1 cellular context compared by ENCODE assay signal in the genomic region with DNA sequence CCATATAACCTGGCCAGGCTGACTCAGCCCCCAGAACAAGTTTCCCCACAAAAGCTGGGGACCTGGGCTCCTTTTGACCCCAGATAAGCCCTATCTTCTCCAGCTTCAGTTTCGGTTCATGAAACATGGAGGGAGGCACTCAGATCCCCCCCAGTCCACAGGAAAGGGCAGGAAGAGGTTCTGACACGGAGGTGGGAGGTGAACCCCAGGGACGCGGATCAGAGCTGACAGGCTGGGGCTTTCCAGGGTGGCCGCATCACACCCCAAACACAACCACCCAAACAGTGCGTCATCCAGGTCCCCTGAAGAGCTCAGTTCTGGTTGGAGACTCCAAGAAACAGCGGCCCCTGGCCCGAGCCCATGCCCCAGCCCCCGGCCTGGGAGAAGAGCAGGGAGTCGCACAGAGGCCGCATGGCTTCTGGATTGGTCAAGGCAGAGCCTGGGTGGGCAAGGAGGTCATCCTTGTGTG.
TF ChIP-seq lines count a peak whose summit lies in the region.

No MANE protein-coding gene starts in this region.

TF ChIP-seq in WTC11, 78 proteins besides CTCF, POLR2A, EP300 and RAD21 (continued from another document):
- TF ChIP-seq, protein P1, sequence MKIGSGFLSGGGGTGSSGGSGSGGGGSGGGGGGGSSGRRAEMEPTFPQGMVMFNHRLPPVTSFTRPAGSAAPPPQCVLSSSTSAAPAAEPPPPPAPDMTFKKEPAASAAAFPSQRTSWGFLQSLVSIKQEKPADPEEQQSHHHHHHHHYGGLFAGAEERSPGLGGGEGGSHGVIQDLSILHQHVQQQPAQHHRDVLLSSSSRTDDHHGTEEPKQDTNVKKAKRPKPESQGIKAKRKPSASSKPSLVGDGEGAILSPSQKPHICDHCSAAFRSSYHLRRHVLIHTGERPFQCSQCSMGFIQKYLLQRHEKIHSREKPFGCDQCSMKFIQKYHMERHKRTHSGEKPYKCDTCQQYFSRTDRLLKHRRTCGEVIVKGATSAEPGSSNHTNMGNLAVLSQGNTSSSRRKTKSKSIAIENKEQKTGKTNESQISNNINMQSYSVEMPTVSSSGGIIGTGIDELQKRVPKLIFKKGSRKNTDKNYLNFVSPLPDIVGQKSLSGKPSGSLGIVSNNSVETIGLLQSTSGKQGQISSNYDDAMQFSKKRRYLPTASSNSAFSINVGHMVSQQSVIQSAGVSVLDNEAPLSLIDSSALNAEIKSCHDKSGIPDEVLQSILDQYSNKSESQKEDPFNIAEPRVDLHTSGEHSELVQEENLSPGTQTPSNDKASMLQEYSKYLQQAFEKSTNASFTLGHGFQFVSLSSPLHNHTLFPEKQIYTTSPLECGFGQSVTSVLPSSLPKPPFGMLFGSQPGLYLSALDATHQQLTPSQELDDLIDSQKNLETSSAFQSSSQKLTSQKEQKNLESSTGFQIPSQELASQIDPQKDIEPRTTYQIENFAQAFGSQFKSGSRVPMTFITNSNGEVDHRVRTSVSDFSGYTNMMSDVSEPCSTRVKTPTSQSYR (CRISPR knock-in tag; IDR thresholded peaks at IDR 0.05), result no peak
- no peak for TF ChIP-seq ZNF317 (CRISPR knock-in tag; IDR thresholded peaks at IDR 0.05; ENCODE audit: borderline replicate concordance, low read depth)
- TF ChIP-seq, protein P2, sequence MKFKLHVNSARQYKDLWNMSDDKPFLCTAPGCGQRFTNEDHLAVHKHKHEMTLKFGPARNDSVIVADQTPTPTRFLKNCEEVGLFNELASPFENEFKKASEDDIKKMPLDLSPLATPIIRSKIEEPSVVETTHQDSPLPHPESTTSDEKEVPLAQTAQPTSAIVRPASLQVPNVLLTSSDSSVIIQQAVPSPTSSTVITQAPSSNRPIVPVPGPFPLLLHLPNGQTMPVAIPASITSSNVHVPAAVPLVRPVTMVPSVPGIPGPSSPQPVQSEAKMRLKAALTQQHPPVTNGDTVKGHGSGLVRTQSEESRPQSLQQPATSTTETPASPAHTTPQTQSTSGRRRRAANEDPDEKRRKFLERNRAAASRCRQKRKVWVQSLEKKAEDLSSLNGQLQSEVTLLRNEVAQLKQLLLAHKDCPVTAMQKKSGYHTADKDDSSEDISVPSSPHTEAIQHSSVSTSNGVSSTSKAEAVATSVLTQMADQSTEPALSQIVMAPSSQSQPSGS (CRISPR knock-in tag; IDR thresholded peaks at IDR 0.05; ENCODE audit: borderline replicate concordance, low read depth), result no peak
- TF ChIP-seq, protein P3, sequence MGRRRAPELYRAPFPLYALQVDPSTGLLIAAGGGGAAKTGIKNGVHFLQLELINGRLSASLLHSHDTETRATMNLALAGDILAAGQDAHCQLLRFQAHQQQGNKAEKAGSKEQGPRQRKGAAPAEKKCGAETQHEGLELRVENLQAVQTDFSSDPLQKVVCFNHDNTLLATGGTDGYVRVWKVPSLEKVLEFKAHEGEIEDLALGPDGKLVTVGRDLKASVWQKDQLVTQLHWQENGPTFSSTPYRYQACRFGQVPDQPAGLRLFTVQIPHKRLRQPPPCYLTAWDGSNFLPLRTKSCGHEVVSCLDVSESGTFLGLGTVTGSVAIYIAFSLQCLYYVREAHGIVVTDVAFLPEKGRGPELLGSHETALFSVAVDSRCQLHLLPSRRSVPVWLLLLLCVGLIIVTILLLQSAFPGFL (CRISPR knock-in tag; IDR thresholded peaks at IDR 0.05; ENCODE audit: borderline replicate concordance), result no peak
- TF ChIP-seq, protein P4, sequence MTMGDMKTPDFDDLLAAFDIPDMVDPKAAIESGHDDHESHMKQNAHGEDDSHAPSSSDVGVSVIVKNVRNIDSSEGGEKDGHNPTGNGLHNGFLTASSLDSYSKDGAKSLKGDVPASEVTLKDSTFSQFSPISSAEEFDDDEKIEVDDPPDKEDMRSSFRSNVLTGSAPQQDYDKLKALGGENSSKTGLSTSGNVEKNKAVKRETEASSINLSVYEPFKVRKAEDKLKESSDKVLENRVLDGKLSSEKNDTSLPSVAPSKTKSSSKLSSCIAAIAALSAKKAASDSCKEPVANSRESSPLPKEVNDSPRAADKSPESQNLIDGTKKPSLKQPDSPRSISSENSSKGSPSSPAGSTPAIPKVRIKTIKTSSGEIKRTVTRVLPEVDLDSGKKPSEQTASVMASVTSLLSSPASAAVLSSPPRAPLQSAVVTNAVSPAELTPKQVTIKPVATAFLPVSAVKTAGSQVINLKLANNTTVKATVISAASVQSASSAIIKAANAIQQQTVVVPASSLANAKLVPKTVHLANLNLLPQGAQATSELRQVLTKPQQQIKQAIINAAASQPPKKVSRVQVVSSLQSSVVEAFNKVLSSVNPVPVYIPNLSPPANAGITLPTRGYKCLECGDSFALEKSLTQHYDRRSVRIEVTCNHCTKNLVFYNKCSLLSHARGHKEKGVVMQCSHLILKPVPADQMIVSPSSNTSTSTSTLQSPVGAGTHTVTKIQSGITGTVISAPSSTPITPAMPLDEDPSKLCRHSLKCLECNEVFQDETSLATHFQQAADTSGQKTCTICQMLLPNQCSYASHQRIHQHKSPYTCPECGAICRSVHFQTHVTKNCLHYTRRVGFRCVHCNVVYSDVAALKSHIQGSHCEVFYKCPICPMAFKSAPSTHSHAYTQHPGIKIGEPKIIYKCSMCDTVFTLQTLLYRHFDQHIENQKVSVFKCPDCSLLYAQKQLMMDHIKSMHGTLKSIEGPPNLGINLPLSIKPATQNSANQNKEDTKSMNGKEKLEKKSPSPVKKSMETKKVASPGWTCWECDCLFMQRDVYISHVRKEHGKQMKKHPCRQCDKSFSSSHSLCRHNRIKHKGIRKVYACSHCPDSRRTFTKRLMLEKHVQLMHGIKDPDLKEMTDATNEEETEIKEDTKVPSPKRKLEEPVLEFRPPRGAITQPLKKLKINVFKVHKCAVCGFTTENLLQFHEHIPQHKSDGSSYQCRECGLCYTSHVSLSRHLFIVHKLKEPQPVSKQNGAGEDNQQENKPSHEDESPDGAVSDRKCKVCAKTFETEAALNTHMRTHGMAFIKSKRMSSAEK (CRISPR knock-in tag; IDR thresholded peaks at IDR 0.05; ENCODE audit: borderline replicate concordance), result no peak
- TF ChIP-seq PRRX2 (CRISPR knock-in tag; IDR thresholded peaks at IDR 0.05), result no peak
- TF ChIP-seq, protein P5, sequence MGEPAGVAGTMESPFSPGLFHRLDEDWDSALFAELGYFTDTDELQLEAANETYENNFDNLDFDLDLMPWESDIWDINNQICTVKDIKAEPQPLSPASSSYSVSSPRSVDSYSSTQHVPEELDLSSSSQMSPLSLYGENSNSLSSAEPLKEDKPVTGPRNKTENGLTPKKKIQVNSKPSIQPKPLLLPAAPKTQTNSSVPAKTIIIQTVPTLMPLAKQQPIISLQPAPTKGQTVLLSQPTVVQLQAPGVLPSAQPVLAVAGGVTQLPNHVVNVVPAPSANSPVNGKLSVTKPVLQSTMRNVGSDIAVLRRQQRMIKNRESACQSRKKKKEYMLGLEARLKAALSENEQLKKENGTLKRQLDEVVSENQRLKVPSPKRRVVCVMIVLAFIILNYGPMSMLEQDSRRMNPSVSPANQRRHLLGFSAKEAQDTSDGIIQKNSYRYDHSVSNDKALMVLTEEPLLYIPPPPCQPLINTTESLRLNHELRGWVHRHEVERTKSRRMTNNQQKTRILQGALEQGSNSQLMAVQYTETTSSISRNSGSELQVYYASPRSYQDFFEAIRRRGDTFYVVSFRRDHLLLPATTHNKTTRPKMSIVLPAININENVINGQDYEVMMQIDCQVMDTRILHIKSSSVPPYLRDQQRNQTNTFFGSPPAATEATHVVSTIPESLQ (CRISPR knock-in tag; IDR thresholded peaks at IDR 0.05), result no peak
- no peak for TF ChIP-seq ZNF219 (CRISPR knock-in tag; IDR thresholded peaks at IDR 0.05; ENCODE audit: borderline replicate concordance)
- TF ChIP-seq ZNF263 (CRISPR knock-in tag; IDR thresholded peaks at IDR 0.05; ENCODE audit: low read depth), result no peak
- TF ChIP-seq ZNF138 (CRISPR knock-in tag; conservative IDR thresholded peaks at IDR 0.05), result no peak
- no peak for TF ChIP-seq TP53 (CRISPR knock-in tag; IDR thresholded peaks at IDR 0.05)
- TF ChIP-seq, protein P6, sequence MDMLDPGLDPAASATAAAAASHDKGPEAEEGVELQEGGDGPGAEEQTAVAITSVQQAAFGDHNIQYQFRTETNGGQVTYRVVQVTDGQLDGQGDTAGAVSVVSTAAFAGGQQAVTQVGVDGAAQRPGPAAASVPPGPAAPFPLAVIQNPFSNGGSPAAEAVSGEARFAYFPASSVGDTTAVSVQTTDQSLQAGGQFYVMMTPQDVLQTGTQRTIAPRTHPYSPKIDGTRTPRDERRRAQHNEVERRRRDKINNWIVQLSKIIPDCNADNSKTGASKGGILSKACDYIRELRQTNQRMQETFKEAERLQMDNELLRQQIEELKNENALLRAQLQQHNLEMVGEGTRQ (CRISPR knock-in tag; IDR thresholded peaks at IDR 0.05), result no peak
- no peak for TF ChIP-seq ESRRA (CRISPR knock-in tag; IDR thresholded peaks at IDR 0.05; ENCODE audit: borderline replicate concordance)
- TF ChIP-seq FOXP1 (CRISPR knock-in tag; IDR thresholded peaks at IDR 0.05; ENCODE audit: borderline replicate concordance), result no peak
- TF ChIP-seq, protein P7, sequence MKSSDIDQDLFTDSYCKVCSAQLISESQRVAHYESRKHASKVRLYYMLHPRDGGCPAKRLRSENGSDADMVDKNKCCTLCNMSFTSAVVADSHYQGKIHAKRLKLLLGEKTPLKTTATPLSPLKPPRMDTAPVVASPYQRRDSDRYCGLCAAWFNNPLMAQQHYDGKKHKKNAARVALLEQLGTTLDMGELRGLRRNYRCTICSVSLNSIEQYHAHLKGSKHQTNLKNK (CRISPR knock-in tag; IDR thresholded peaks at IDR 0.05), result no peak
- TF ChIP-seq, protein P8, sequence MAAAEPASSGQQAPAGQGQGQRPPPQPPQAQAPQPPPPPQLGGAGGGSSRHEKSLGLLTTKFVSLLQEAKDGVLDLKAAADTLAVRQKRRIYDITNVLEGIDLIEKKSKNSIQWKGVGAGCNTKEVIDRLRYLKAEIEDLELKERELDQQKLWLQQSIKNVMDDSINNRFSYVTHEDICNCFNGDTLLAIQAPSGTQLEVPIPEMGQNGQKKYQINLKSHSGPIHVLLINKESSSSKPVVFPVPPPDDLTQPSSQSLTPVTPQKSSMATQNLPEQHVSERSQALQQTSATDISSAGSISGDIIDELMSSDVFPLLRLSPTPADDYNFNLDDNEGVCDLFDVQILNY (CRISPR knock-in tag; IDR thresholded peaks at IDR 0.05), result no peak
- no peak for TF ChIP-seq ZNF396 (CRISPR knock-in tag; IDR thresholded peaks at IDR 0.05; ENCODE audit: borderline replicate concordance)
- no peak for TF ChIP-seq ATF1 (CRISPR knock-in tag; IDR thresholded peaks at IDR 0.05)
